Comparison of ENCODE assay signal across 1 cellular context in genomic region chr22:19579113-19579811, GRCh38.
A peak's percentile ranks its signal among the peaks of the same experiment; 100 is the strongest.
TF ChIP-seq lines count a peak whose summit lies in the region.

No MANE protein-coding gene starts in this region.

TF ChIP-seq in K562, 482 proteins besides CTCF, POLR2A, EP300 and RAD21 (continued from another document):
- TF ChIP-seq GMEB1 (CRISPR knock-in tag; IDR thresholded peaks at IDR 0.05) (0 out of 2 replicates have a peak, but pooled peaks have one; percentile 11), RBM39 (optimal IDR thresholded peaks at IDR 0.05; ENCODE audit: low read depth, low read length) (no peak), IRF2 (CRISPR knock-in tag; IDR thresholded peaks at IDR 0.05) (0 out of 2 replicates have a peak, but pooled peaks have one; percentile 50), TEAD1 (CRISPR knock-in tag; IDR thresholded peaks at IDR 0.05) (peak; percentile 40 to 47; a peak in 1 of 4 replicates), KDM5B (IDR thresholded peaks at IDR 0.05; ENCODE audit: insufficient replicate concordance, low read depth, low read length) (peak; percentile 10), XRCC5 (IDR thresholded peaks at IDR 0.05; ENCODE audit: low read depth, low read length) (no peak), ZNF124 (CRISPR knock-in tag; IDR thresholded peaks at IDR 0.05) (peak; percentile 81; the same call in 1 of the 2 replicates), SRSF3 (IDR thresholded peaks at IDR 0.05; ENCODE audit: insufficient read depth, low read length) (no peak), TCFL5 (CRISPR knock-in tag; conservative IDR thresholded peaks at IDR 0.05) (peak; percentile 3; the same call in 1 of the 2 replicates), ZNF277 (CRISPR knock-in tag; IDR thresholded peaks at IDR 0.05; ENCODE audit: borderline replicate concordance) (peak; percentile 72; the same call in 1 of the 2 replicates)
